9 cellular contexts compared by ENCODE assay signal in the genomic region with DNA sequence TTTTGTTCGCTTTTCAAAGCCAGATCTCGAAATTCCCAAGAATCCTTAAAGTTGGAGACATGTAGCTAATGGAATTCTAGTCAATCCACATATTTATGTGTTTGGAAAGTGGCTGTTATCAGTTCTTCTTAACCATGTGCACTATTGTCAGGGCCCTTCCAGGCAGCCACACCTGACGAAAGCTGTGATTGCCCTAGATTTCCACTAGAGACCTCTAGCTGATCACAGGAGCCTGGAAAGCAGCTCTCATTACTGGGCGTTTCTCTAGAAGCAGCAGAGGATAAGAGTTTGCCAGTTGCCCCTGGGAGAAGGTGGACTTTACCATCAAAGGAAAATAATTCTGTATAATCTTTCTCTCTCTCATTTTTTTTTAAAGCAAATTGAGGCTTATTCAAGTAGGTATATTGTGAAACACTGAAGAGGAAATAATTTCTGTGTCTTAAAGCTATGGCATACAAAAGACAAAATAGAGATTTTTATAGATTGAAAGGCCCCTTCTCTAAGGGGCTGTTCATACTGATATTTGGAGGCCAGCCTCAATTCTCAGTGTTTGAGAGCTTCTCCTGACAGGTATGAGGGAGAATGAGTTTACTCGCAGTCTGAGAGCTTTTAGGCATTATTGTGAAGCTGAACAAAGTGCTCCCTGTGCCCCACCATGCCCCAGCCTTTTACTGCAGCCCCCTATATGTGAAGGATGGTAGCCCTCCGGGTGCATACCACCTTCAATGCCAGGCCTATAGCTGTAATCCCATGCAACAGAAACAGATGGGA.
DNase-seq lines count a peak whose midpoint lies in the region; ATAC-seq, FAIRE-seq and TF ChIP-seq lines count a peak whose summit lies in the region.
"Had no signal": no experiment of that assay in that cellular context is flagged by ENCODE, and none has a peak within 500 bp of the region (broad histone marks: within the 10 kb centered on the region; RNA-seq: fewer than 3 reads in every experiment).

No MANE protein-coding gene starts in this region.

- no peak for TF ChIP-seq POLR2A in body of pancreas (IDR thresholded peaks at IDR 0.05)
- TF ChIP-seq POLR2A in upper lobe of left lung (IDR thresholded peaks at IDR 0.05), result no peak

- H3K4me3 ChIP-seq in body of pancreas (no peak overlapping the region), keratinocyte (ENCODE audit: control insufficient read depth in 2 of 3, extremely low read depth in 1 of 3, insufficient read depth in 2 of 3, low read depth in 1 of 3, low read length in 3 of 3) (no peak overlapping the region), upper lobe of left lung (no peak overlapping the region)
- H3K4me3 ChIP-seq: SK-N-MC had no signal

- H3K4me2 ChIP-seq in keratinocyte (ENCODE audit: control insufficient read depth, extremely low read depth, insufficient read depth, low read depth, low read length), result no peak overlapping the region

- TF ChIP-seq CTCF in body of pancreas (IDR thresholded peaks at IDR 0.05) (peak in 6 of 7 experiments; percentile 43 to 79 (median 71)), keratinocyte (optimal IDR thresholded peaks at IDR 0.05 in 1 of 3, IDR thresholded peaks at IDR 0.05 in 1 of 3, conservative IDR thresholded peaks at IDR 0.05 in 1 of 3; ENCODE audit: extremely low read depth in 1 of 3, insufficient read depth in 2 of 3, low read length in 3 of 3) (peak; percentile 72 to 78 (median 73)), upper lobe of left lung (IDR thresholded peaks at IDR 0.05) (peak; percentile 31 to 57 (median 46))

- no peaks in the 10 kb centered on the region for H3K36me3 ChIP-seq in body of pancreas (replicated peaks in 1 of 2; ENCODE audit: insufficient read depth in 1 of 2, low read depth in 2 of 2)
- no peaks in the 10 kb centered on the region for H3K36me3 ChIP-seq in keratinocyte (ENCODE audit: control insufficient read depth in 2 of 2, extremely low read depth in 1 of 2, insufficient read depth in 2 of 2, low read length in 2 of 2)
- no peaks in the 10 kb centered on the region for H3K36me3 ChIP-seq in upper lobe of left lung

- 32 to 34% methylated on average over 6 of the region's 6 CpGs for WGBS in body of pancreas, 2 donors
- WGBS in upper lobe of left lung, 2 donors, result 35 to 55% methylated on average over 6 of the region's 6 CpGs

- no peak for TF ChIP-seq EP300 in upper lobe of left lung (IDR thresholded peaks at IDR 0.05)

- no peaks in the 10 kb centered on the region for H3K9me1 ChIP-seq in keratinocyte (ENCODE audit: control insufficient read depth, extremely low read depth, insufficient read depth, low read length)

- H2AFZ ChIP-seq in keratinocyte (ENCODE audit: control insufficient read depth, low read length), result peak overlapping the region; percentile 41

- no peaks in the 10 kb centered on the region for H3K9me3 ChIP-seq in body of pancreas
- no peaks in the 10 kb centered on the region for H3K9me3 ChIP-seq in keratinocyte (ENCODE audit: control insufficient read depth, low read depth, low read length)
- H3K9me3 ChIP-seq in upper lobe of left lung, result no peaks in the 10 kb centered on the region

- peak; percentile 95 for FAIRE-seq in keratinocyte (lab: Jason Lieb, UNC)

- dilution Hi-C loops in keratinocyte (cut with MboI; ENCODE audit: extremely low pct_ligation_motif_present, low sequenced_read_pairs), result no loop called here

- no peaks in the 10 kb centered on the region for H3K79me2 ChIP-seq in keratinocyte (ENCODE audit: control insufficient read depth, insufficient read depth, low read length)

- DNase-seq in NCI-H1694 treated with DMSO at 0.1 percent for 48 hours (lab: John Stamatoyannopoulos, UW) (peak; percentile 49), body of pancreas (peak; percentile 53 to 78 (median 68)), keratinocyte (ENCODE audit: low read depth, low spot score) (no peak), upper lobe of left lung (peak in 1 of 2 donors; percentile 40)
- DNase-seq in stimulated activated naive CD4-positive, alpha-beta T cell (lab: John Stamatoyannopoulos, UW), result no peak

- no peaks in the 10 kb centered on the region for H3K27me3 ChIP-seq in body of pancreas
- H3K27me3 ChIP-seq in keratinocyte (ENCODE audit: control insufficient read depth, extremely low read depth, insufficient read depth, low read length), result no peaks in the 10 kb centered on the region
- no peaks in the 10 kb centered on the region for H3K27me3 ChIP-seq in upper lobe of left lung

- intact Hi-C loops in body of pancreas (cut with DNase I), result no loop called here

- H3K4me1 ChIP-seq in body of pancreas (no peaks in the 10 kb centered on the region), keratinocyte (ENCODE audit: control insufficient read depth, extremely low read depth, insufficient read depth, low read length) (peaks cover 27% of the 10 kb centered on the region), upper lobe of left lung (peaks cover 0 to 11% (median 3%) of the 10 kb centered on the region in 4 donors)

- H3K27ac ChIP-seq in body of pancreas, result no peak overlapping the region
- no peak overlapping the region for H3K27ac ChIP-seq in keratinocyte (ENCODE audit: control insufficient read depth, insufficient read depth, low read length)
- H3K27ac ChIP-seq in upper lobe of left lung, result no peak overlapping the region
- H3K27ac ChIP-seq: SK-N-MC had no signal

- no peaks in the 10 kb centered on the region for H4K20me1 ChIP-seq in keratinocyte (ENCODE audit: control insufficient read depth, extremely low read depth, insufficient read depth, low read length)

- peak; percentile 63 for ATAC-seq in GM18519 (IDR thresholded peaks at IDR 0.05; ENCODE audit: low FRiP score, unreplicated experiment)
- ATAC-seq in body of pancreas, result peak; percentile 91
- peak; percentile 73 to 76 for ATAC-seq in upper lobe of left lung (ENCODE audit: low FRiP score in 2 of 2)
- ATAC-seq in HG03097 (IDR thresholded peaks at IDR 0.05; ENCODE audit: low FRiP score, unreplicated experiment), result no peak
- ATAC-seq in GM19324 (IDR thresholded peaks at IDR 0.05; ENCODE audit: low FRiP score, unreplicated experiment), result no peak

- no peak overlapping the region for H3K9ac ChIP-seq in keratinocyte (ENCODE audit: control insufficient read depth, extremely low read depth, insufficient read depth, low read length)

Comparison
In these comparisons a context has a peak if more than half of its experiments do, and no peak if none do; other contexts are left out.
1. ATAC-seq: peak in GM18519 (single experiment), body of pancreas (single experiment) and upper lobe of left lung (2 of 2); none in HG03097 (single experiment) and GM19324 (single experiment).
2. DNase-seq: peak in NCI-H1694 treated with DMSO at 0.1 percent for 48 hours (single experiment) and body of pancreas (4 of 4); none in keratinocyte (single experiment) and stimulated activated naive CD4-positive, alpha-beta T cell (0 of 6).
3. Peak in every context shown above with its lines, with median percentiles within 50 percentile points of each other: CTCF ChIP-seq.